Comparison of ENCODE assay signal across 14 cellular contexts in genomic region chr13:97537110-97537509, GRCh38.
DNase-seq lines count a peak whose midpoint lies in the region; ATAC-seq and TF ChIP-seq lines count a peak whose summit lies in the region.
"Had no signal": no experiment of that assay in that cellular context is flagged by ENCODE, and none has a peak within 500 bp of the region (broad histone marks: within the 10 kb centered on the region; RNA-seq: fewer than 3 reads in every experiment).

No MANE protein-coding gene starts in this region.

- TF ChIP-seq CTCF in activated CD8-positive, alpha-beta T cell treated with anti-CD3 and anti-CD28 coated beads for 36 hours (IDR thresholded peaks at IDR 0.05) = no peak

- H3K4me1 Mint-ChIP-seq in activated CD8-positive, alpha-beta T cell treated with anti-CD3 and anti-CD28 coated beads for 36 hours (ENCODE audit: low read depth) = no peaks in the 10 kb centered on the region
- no peaks in the 10 kb centered on the region for H3K4me1 Mint-ChIP-seq in activated T-helper 1 cell treated with anti-CD3 and anti-CD28 coated beads, Interleukin-12 subunit alpha, Interleukin-12 subunit beta, Interleukin-2, Interleukin-4 antibody, amounts not matched to agents 30 ng/mL and 10 ng/mL and 1 ng/mL, durations not matched to agents 14 hours and 24 hours and 36 hours (ENCODE audit: low read depth)
- H3K4me1 Mint-ChIP-seq: IgD-negative memory B cell had no signal

- no peak overlapping the region for H3K27ac Mint-ChIP-seq in activated CD8-positive, alpha-beta T cell treated with anti-CD3 and anti-CD28 coated beads for 36 hours
- H3K27ac Mint-ChIP-seq in activated T-helper 1 cell treated with anti-CD3 and anti-CD28 coated beads, Interleukin-12 subunit alpha, Interleukin-12 subunit beta, Interleukin-2, Interleukin-4 antibody, amounts not matched to agents 30 ng/mL and 10 ng/mL and 1 ng/mL, durations not matched to agents 14 hours and 24 hours and 36 hours = no peak overlapping the region
- H3K27ac Mint-ChIP-seq: activated naive CD4-positive, alpha-beta T cell treated with anti-CD3 and anti-CD28 coated beads, Interleukin-2, amount 50 U/mL, for 72 hours; IgD-negative memory B cell had no signal

- H3K4me3 Mint-ChIP-seq in activated CD8-positive, alpha-beta T cell treated with anti-CD3 and anti-CD28 coated beads for 36 hours = no peak overlapping the region
- no peak overlapping the region for H3K4me3 Mint-ChIP-seq in activated T-helper 1 cell treated with anti-CD3 and anti-CD28 coated beads, Interleukin-12 subunit alpha, Interleukin-12 subunit beta, Interleukin-2, Interleukin-4 antibody, amounts not matched to agents 30 ng/mL and 10 ng/mL and 1 ng/mL, durations not matched to agents 14 hours and 24 hours and 36 hours
- H3K4me3 Mint-ChIP-seq: IgD-negative memory B cell had no signal

- no peaks in the 10 kb centered on the region for H3K27me3 Mint-ChIP-seq in activated CD8-positive, alpha-beta T cell treated with anti-CD3 and anti-CD28 coated beads for 36 hours
- peaks cover 3% of the 10 kb centered on the region for H3K27me3 Mint-ChIP-seq in activated T-helper 1 cell treated with anti-CD3 and anti-CD28 coated beads, Interleukin-12 subunit alpha, Interleukin-12 subunit beta, Interleukin-2, Interleukin-4 antibody, amounts not matched to agents 30 ng/mL and 10 ng/mL and 1 ng/mL, durations not matched to agents 14 hours and 24 hours and 36 hours (ENCODE audit: insufficient read depth)

- ATAC-seq in GM18517 (IDR thresholded peaks at IDR 0.05; ENCODE audit: unreplicated experiment) = peak; percentile 89
- ATAC-seq in GM19468 (IDR thresholded peaks at IDR 0.05; ENCODE audit: extremely low read depth, unreplicated experiment) = peak; percentile 72
- ATAC-seq in HG02870 (IDR thresholded peaks at IDR 0.05; ENCODE audit: unreplicated experiment) = peak; percentile 59
- ATAC-seq in HG03457 (IDR thresholded peaks at IDR 0.05; ENCODE audit: unreplicated experiment) = peak; percentile 84
- ATAC-seq in activated CD8-positive, alpha-beta T cell treated with anti-CD3 and anti-CD28 coated beads for 36 hours = no peak
- ATAC-seq: esophagus mucosa had no signal

- CTCF ChIA-PET in activated CD8-positive, alpha-beta T cell treated with anti-CD3 and anti-CD28 coated beads for 36 hours (lab: Charles Lee) = no interaction called here

- no peak for DNase-seq in activated CD8-positive, alpha-beta T cell treated with anti-CD3 and anti-CD28 coated beads for 36 hours
- DNase-seq in activated gamma-delta T cell (lab: John Stamatoyannopoulos, UW) = no peak
- no peak for DNase-seq in globus pallidus (ENCODE audit: low spot score)
- DNase-seq in activated T-helper 1 cell treated with anti-CD3 and anti-CD28 coated beads, Interleukin-12 subunit alpha, Interleukin-12 subunit beta, Interleukin-2, Interleukin-4 antibody, amounts not matched to agents 30 ng/mL and 10 ng/mL and 1 ng/mL, durations not matched to agents 14 hours and 24 hours and 36 hours (ENCODE audit: low spot score) = no peak
- DNase-seq: BE2C; EL; stimulated activated naive CD4-positive, alpha-beta T cell treated with Interleukin-2 at 50 U/mL for 16 hours had no signal

- no peaks in the 10 kb centered on the region for H3K9me3 Mint-ChIP-seq in activated CD8-positive, alpha-beta T cell treated with anti-CD3 and anti-CD28 coated beads for 36 hours
- H3K9me3 Mint-ChIP-seq in activated T-helper 1 cell treated with anti-CD3 and anti-CD28 coated beads, Interleukin-12 subunit alpha, Interleukin-12 subunit beta, Interleukin-2, Interleukin-4 antibody, amounts not matched to agents 30 ng/mL and 10 ng/mL and 1 ng/mL, durations not matched to agents 14 hours and 24 hours and 36 hours = no peaks in the 10 kb centered on the region
- H3K9me3 Mint-ChIP-seq: activated naive CD4-positive, alpha-beta T cell treated with anti-CD3 and anti-CD28 coated beads, Interleukin-2, amount 50 U/mL, for 72 hours; IgD-negative memory B cell had no signal

- intact Hi-C loops in activated CD8-positive, alpha-beta T cell treated with anti-CD3 and anti-CD28 coated beads for 36 hours (cut with micrococcal nuclease) = no loop called here
- intact Hi-C loops in activated T-helper 1 cell treated with anti-CD3 and anti-CD28 coated beads, Interleukin-12 subunit alpha, Interleukin-12 subunit beta, Interleukin-2, Interleukin-4 antibody, amounts not matched to agents 30 ng/mL and 10 ng/mL and 1 ng/mL, durations not matched to agents 14 hours and 24 hours and 36 hours (cut with micrococcal nuclease) = no loop called here

- POLR2A ChIA-PET in activated CD8-positive, alpha-beta T cell treated with anti-CD3 and anti-CD28 coated beads for 36 hours (lab: Charles Lee) = no interaction called here

- no peaks in the 10 kb centered on the region for H3K36me3 Mint-ChIP-seq in activated CD8-positive, alpha-beta T cell treated with anti-CD3 and anti-CD28 coated beads for 36 hours (ENCODE audit: low read depth)
- H3K36me3 Mint-ChIP-seq in activated T-helper 1 cell treated with anti-CD3 and anti-CD28 coated beads, Interleukin-12 subunit alpha, Interleukin-12 subunit beta, Interleukin-2, Interleukin-4 antibody, amounts not matched to agents 30 ng/mL and 10 ng/mL and 1 ng/mL, durations not matched to agents 14 hours and 24 hours and 36 hours (ENCODE audit: low read depth) = no peaks in the 10 kb centered on the region
- H3K36me3 Mint-ChIP-seq: activated naive CD4-positive, alpha-beta T cell treated with anti-CD3 and anti-CD28 coated beads, Interleukin-2, amount 50 U/mL, for 72 hours; IgD-negative memory B cell had no signal
